8 cellular contexts compared by ENCODE assay signal in genomic region chr15:42494998-42495360, GRCh38. TPM values are rescaled to one million over a fixed set of nuclear protein-coding genes. Genes with fewer than 3 reads are reported as not detected.
DNase-seq lines count a peak whose midpoint lies in the region; ATAC-seq, FAIRE-seq and TF ChIP-seq lines count a peak whose summit lies in the region.

No MANE protein-coding gene starts in this region.

- H4K5ac ChIP-seq in H1 (ENCODE audit: insufficient read length, low read depth, low read length), result no peak overlapping the region

- no peak overlapping the region for H3K23ac ChIP-seq in H1 (ENCODE audit: insufficient read length)

- ATAC-seq in T-cell (replicated peaks in 1 of 4) (no peak), HG03457 (IDR thresholded peaks at IDR 0.05; ENCODE audit: unreplicated experiment) (no peak)

- H2AK5ac ChIP-seq in H1 (ENCODE audit: low read depth, low read length), result no peak overlapping the region

- H3K23me2 ChIP-seq in H1 (ENCODE audit: low read depth, low read length), result peaks cover 11% of the 10 kb centered on the region; the same call in 1 of the 2 replicates

- peaks cover 0 to 1% of the 10 kb centered on the region in 2 experiments for H4K20me1 ChIP-seq in H1 (replicated peaks in 1 of 2; ENCODE audit: control insufficient read depth in 1 of 2, insufficient read depth in 2 of 2, low read length in 2 of 2)

- H3K4me1 Mint-ChIP-seq in T-cell, result peaks cover 66 to 79% (median 67%) of the 10 kb centered on the region in 3 donors

- 56% methylated on average over 10 of the region's 10 CpGs; no CpG with 5 or more reads in 1 of the 2 experiments for WGBS in H1 (ENCODE audit: extremely low coverage in 1 of 2, insufficient coverage in 1 of 2, insufficient read length in 1 of 2, insufficient replicate concordance in 2 of 2, low coverage in 1 of 2, low lambda C conversion rate in 2 of 2, missing lambda C conversion rate in 1 of 2), 2 experiments

- peak overlapping the region in 3 of 4 experiments; percentile 46 to 89 (median 48); a peak in 3 of 7 replicates for H3K9ac ChIP-seq in H1 (replicated peaks in 1 of 4; ENCODE audit: extremely low read depth in 1 of 4, low read depth in 3 of 4, low read length in 3 of 4)

- no peak overlapping the region for H2BK12ac ChIP-seq in H1 (ENCODE audit: low read depth, low read length)

- peak overlapping the region; percentile 49 for H3K56ac ChIP-seq in H1 (replicated peaks; ENCODE audit: insufficient read length, low read depth, low read length)

- H3K27ac Mint-ChIP-seq in T-cell, result peak overlapping the region; percentile 95 to 97

- H3K4me3 ChIP-seq in GM12875 (ENCODE audit: low read depth, low read length) (peak overlapping the region; percentile 81), H1 (ENCODE audit: extremely low read depth in 1 of 4, insufficient read depth in 2 of 4, low read depth in 3 of 4, low read length in 4 of 4) (peak overlapping the region; percentile 71 to 98 (median 88); a peak in 7 of 8 replicates)

- no peak overlapping the region for H2BK120ac ChIP-seq in H1 (replicated peaks; ENCODE audit: low read depth, low read length)

- H2AFZ ChIP-seq in H1 (ENCODE audit: low read length), result 0 out of 2 replicates have a peak overlapping the region, but pooled peaks have one; percentile 54

- H3K9me3 Mint-ChIP-seq in T-cell, result no peaks in the 10 kb centered on the region

- FAIRE-seq in H1 (lab: Jason Lieb, UNC), result no peak
- no peak for FAIRE-seq in GM12892 (lab: Jason Lieb, UNC)

- H3K18ac ChIP-seq in H1 (ENCODE audit: extremely low read depth, low read length), result peak overlapping the region; percentile 53; the same call in 1 of the 2 replicates

- TF ChIP-seq RAD21 in H1 (IDR thresholded peaks at IDR 0.05 in 1 of 2, conservative IDR thresholded peaks at IDR 0.05 in 1 of 2; ENCODE audit: low read depth in 2 of 2, low read length in 2 of 2), result no peak

- DNase-seq in A172 (ENCODE audit: low spot score) (peak; percentile 75), T-cell (no peak), H1 (ENCODE audit: low read depth in 1 of 2, low spot score in 2 of 2) (no peak), medulla oblongata (ENCODE audit: extremely low spot score) (peak; percentile 97), GM12892 (ENCODE audit: insufficient read length) (no peak)

- POLR2A ChIA-PET in T-cell (lab: Charles Lee) (interaction anchor here in 1 of 2 donors (1.2 kb wide), 1 partner anchor 54 kb away, joined by 3 read pairs; the partner anchor contains the start of genes HAUS2 and LRRC57), H1 (lab: Charles Lee; ENCODE audit: partially characterized antibody) (interaction anchor here (0.7 to 2.0 kb wide), 10 partner anchors 8 to 222 kb away, joined by 3 to 9 read pairs (median 3); partner anchors contain the start of genes GANC, HAUS2, LRRC57 and TMEM87A)

- peak overlapping the region; percentile 60; the same call in 1 of the 2 replicates for H2BK5ac ChIP-seq in H1 (ENCODE audit: low read depth, low read length)

- H4K8ac ChIP-seq in H1 (ENCODE audit: extremely low read depth, insufficient read depth, low read length), result no peak overlapping the region

- no peaks in the 10 kb centered on the region for H3K27me3 Mint-ChIP-seq in T-cell

- H3K36me3 ChIP-seq in H1 (ENCODE audit: control insufficient read depth in 2 of 4, insufficient read depth in 4 of 4, low read length in 3 of 4), result no peaks in the 10 kb centered on the region

- H4K91ac ChIP-seq in H1 (replicated peaks; ENCODE audit: insufficient read length, low read length), result no peak overlapping the region

- no peaks in the 10 kb centered on the region for H3K27me3 ChIP-seq in H1 (replicated peaks in 1 of 4; ENCODE audit: control insufficient read depth in 3 of 4, extremely low read depth in 1 of 4, insufficient read depth in 3 of 4, low read length in 3 of 4)

- H3K4me3 Mint-ChIP-seq in T-cell, result peak overlapping the region; percentile 97 to 98 (median 98)

- peaks cover 0 to 35% of the 10 kb centered on the region in 2 experiments; a peak in 2 of 4 replicates for H3K79me2 ChIP-seq in H1 (ENCODE audit: control insufficient read depth in 1 of 2, insufficient read depth in 2 of 2, low read length in 2 of 2)

- H3K79me1 ChIP-seq in H1 (ENCODE audit: low read depth, low read length), result no peaks in the 10 kb centered on the region

- H3K36me3 Mint-ChIP-seq in T-cell, result no peaks in the 10 kb centered on the region

- no peak overlapping the region for H3K27ac ChIP-seq in H1 (ENCODE audit: low read depth, low read length)
- H3K27ac ChIP-seq in temporal lobe (ENCODE audit: low read depth, low read length), result peak overlapping the region; percentile 99

- no peak overlapping the region for H3K14ac ChIP-seq in H1 (ENCODE audit: insufficient read length)

- CTCF ChIA-PET in T-cell (lab: Charles Lee), result interaction anchor here in 1 of 2 donors (1.3 kb wide), 1 partner anchor 80 kb away, joined by 3 read pairs; the partner anchor contains the start of gene STARD9
- CTCF ChIA-PET in H1 (lab: Charles Lee; ENCODE audit: partially characterized antibody), result no interaction called here

- peak overlapping the region; percentile 61 to 78 for H3K4me2 ChIP-seq in H1 (ENCODE audit: insufficient read depth in 1 of 2, low read depth in 2 of 2, low read length in 2 of 2)

- H3K9me3 ChIP-seq in H1 (ENCODE audit: insufficient read depth in 2 of 2, low read depth in 1 of 2, low read length in 1 of 2), result no peaks in the 10 kb centered on the region

- peaks cover 0 to 5% (median 1%) of the 10 kb centered on the region in 4 experiments; a peak in 4 of 7 replicates for H3K4me1 ChIP-seq in H1 (replicated peaks in 1 of 4; ENCODE audit: control insufficient read depth in 3 of 4, insufficient read depth in 4 of 4, low read length in 3 of 4)

- no peak overlapping the region for H3K4ac ChIP-seq in H1 (replicated peaks; ENCODE audit: insufficient read length, low read depth, low read length)

- H2BK20ac ChIP-seq in H1 (ENCODE audit: low read length), result no peak overlapping the region

- TF ChIP-seq CTCF in GM12875 (IDR thresholded peaks at IDR 0.05; ENCODE audit: borderline replicate concordance, insufficient read depth, low read depth, low read length) (no peak), H1 (IDR thresholded peaks at IDR 0.05; ENCODE audit: control extremely low read depth in 1 of 3, insufficient read depth in 1 of 3, low read depth in 1 of 3, low read length in 3 of 3) (no peak)

- no peak overlapping the region for H2BK15ac ChIP-seq in H1 (ENCODE audit: low read length)

- TF ChIP-seq POLR2A in H1 (IDR thresholded peaks at IDR 0.05; ENCODE audit: control extremely low read depth in 1 of 2, low read depth in 2 of 2, low read length in 2 of 2), result no peak
- no peak for TF ChIP-seq POLR2A in GM12892 (IDR thresholded peaks at IDR 0.05; ENCODE audit: low read depth, low read length)

- no peak for TF ChIP-seq EP300 in H1 (IDR thresholded peaks at IDR 0.05; ENCODE audit: borderline replicate concordance in 1 of 2, low read depth in 2 of 2, low read length in 2 of 2)

RNA-seq across cellular contexts. Expression of gene SNAP23, which starts 0.5 kb away (rescaled TPM):
- total RNA-seq in A172 (2014; rRNA removed; shearing (Covaris generic)), result 64.1 and 77.1 TPM in 2 replicates
- total RNA-seq in T-cell (10 to 100 TPM; 51.8 to 60.7 (median 59.3) TPM), temporal lobe (12.0 TPM)
- total RNA-seq in H1 (2021; fragmentation: NEBNext Ultra II Directional; extraction: Animal tissue kit (Norgen Biotek cat#: 25700)), result 71.3 and 72.8 TPM in 2 replicates
- polyA plus RNA-seq in H1 (2011; rRNA removed), result 32.2 and 58.0 TPM in 2 replicates
- polyA plus RNA-seq in H1 (2011; cell fraction: cytosol; rRNA removed), result 34.3 TPM
- 48.0 TPM for polyA plus RNA-seq in H1 (2011; cell fraction: nucleus; rRNA removed)
- 41.1 to 76.3 TPM (median 61.1 TPM) in 4 replicates for polyA plus RNA-seq in H1 (2012, experiment 1 of 2)
- polyA plus RNA-seq in H1 (2012, experiment 2 of 2), result 8.0 TPM
- polyA plus RNA-seq in H1 (2013, experiment 1 of 2), result 36.8 TPM
- 42.0 TPM for polyA plus RNA-seq in H1 (2013, experiment 2 of 2)
- polyA minus RNA-seq in H1 (2011; rRNA and poly(A)+ RNA removed), result 17.3 and 23.7 TPM in 2 replicates
- polyA minus RNA-seq in H1 (2011; cell fraction: cytosol; rRNA and poly(A)+ RNA removed), result 28.9 TPM
- polyA minus RNA-seq in H1 (2011; cell fraction: nucleus; rRNA and poly(A)+ RNA removed), result 21.8 TPM
- 104 TPM for polyA plus RNA-seq in GM12892 (2012; ENCODE audit: missing spikeins)

RNA-seq across cellular contexts. Expression of gene ZNF106, which starts 4.0 kb away (rescaled TPM):
- 37.4 and 45.4 TPM in 2 replicates for total RNA-seq in A172 (2014; rRNA removed; shearing (Covaris generic))
- total RNA-seq in T-cell, result 10 to 100 TPM; 33.1 to 41.1 (median 36.7) TPM
- 62.0 and 64.5 TPM in 2 replicates for total RNA-seq in H1 (2021; fragmentation: NEBNext Ultra II Directional; extraction: Animal tissue kit (Norgen Biotek cat#: 25700))
- polyA plus RNA-seq in H1 (2011; rRNA removed), result 15.7 and 18.2 TPM in 2 replicates
- 14.7 TPM for polyA plus RNA-seq in H1 (2011; cell fraction: cytosol; rRNA removed)
- 20.7 TPM for polyA plus RNA-seq in H1 (2011; cell fraction: nucleus; rRNA removed)
- polyA plus RNA-seq in H1 (2012, experiment 1 of 2), result 18.3 to 27.5 TPM (median 26.1 TPM) in 4 replicates
- polyA plus RNA-seq in H1 (2012, experiment 2 of 2), result 1.0 TPM
- 32.3 TPM for polyA plus RNA-seq in H1 (2013, experiment 1 of 2)
- 28.9 TPM for polyA plus RNA-seq in H1 (2013, experiment 2 of 2)
- 76.3 and 124 TPM in 2 replicates for polyA minus RNA-seq in H1 (2011; rRNA and poly(A)+ RNA removed)
- polyA minus RNA-seq in H1 (2011; cell fraction: cytosol; rRNA and poly(A)+ RNA removed), result 35.7 TPM
- polyA minus RNA-seq in H1 (2011; cell fraction: nucleus; rRNA and poly(A)+ RNA removed), result 67.8 TPM
- total RNA-seq in temporal lobe, result 41.6 TPM
- 27.6 TPM for polyA plus RNA-seq in GM12892 (2012; ENCODE audit: missing spikeins)

RNA-seq across cellular contexts. Expression of gene LRRC57, which starts 53.6 kb away (rescaled TPM):
- total RNA-seq in A172 (2014; rRNA removed; shearing (Covaris generic)), result 13.2 and 14.6 TPM in 2 replicates
- 10 to 100 TPM; 13.4 to 24.6 (median 18.4) TPM for total RNA-seq in T-cell
- total RNA-seq in H1 (2021; fragmentation: NEBNext Ultra II Directional; extraction: Animal tissue kit (Norgen Biotek cat#: 25700)), result 11.1 and 12.7 TPM in 2 replicates
- 4.9 and 5.0 TPM in 2 replicates for polyA plus RNA-seq in H1 (2011; rRNA removed)
- polyA plus RNA-seq in H1 (2011; cell fraction: cytosol; rRNA removed), result 6.6 TPM
- polyA plus RNA-seq in H1 (2011; cell fraction: nucleus; rRNA removed), result 2.6 TPM
- polyA plus RNA-seq in H1 (2012, experiment 1 of 2), result 7.3 to 10.3 TPM (median 7.5 TPM) in 4 replicates
- 1.6 TPM for polyA plus RNA-seq in H1 (2012, experiment 2 of 2)
- 6.0 TPM for polyA plus RNA-seq in H1 (2013, experiment 1 of 2)
- 5.5 TPM for polyA plus RNA-seq in H1 (2013, experiment 2 of 2)
- 6.1 and 8.4 TPM in 2 replicates for polyA minus RNA-seq in H1 (2011; rRNA and poly(A)+ RNA removed)
- 2.3 TPM for polyA minus RNA-seq in H1 (2011; cell fraction: cytosol; rRNA and poly(A)+ RNA removed)
- polyA minus RNA-seq in H1 (2011; cell fraction: nucleus; rRNA and poly(A)+ RNA removed), result 5.4 TPM
- 16.0 TPM for total RNA-seq in temporal lobe
- polyA plus RNA-seq in GM12892 (2012; ENCODE audit: missing spikeins), result 10.6 TPM

RNA-seq across cellular contexts. Expression of gene HAUS2, which starts 53.7 kb away (rescaled TPM):
- total RNA-seq in A172 (2014; rRNA removed; shearing (Covaris generic)), result 45.6 and 54.5 TPM in 2 replicates
- total RNA-seq in T-cell (10 to 100 TPM; 13.1 to 21.8 (median 16.8) TPM), temporal lobe (31.7 TPM)
- total RNA-seq in H1 (2021; fragmentation: NEBNext Ultra II Directional; extraction: Animal tissue kit (Norgen Biotek cat#: 25700)), result 28.8 and 33.5 TPM in 2 replicates
- 8.4 and 12.1 TPM in 2 replicates for polyA plus RNA-seq in H1 (2011; rRNA removed)
- polyA plus RNA-seq in H1 (2011; cell fraction: cytosol; rRNA removed), result 16.4 TPM
- polyA plus RNA-seq in H1 (2011; cell fraction: nucleus; rRNA removed), result 6.5 TPM
- 12.9 to 22.1 TPM (median 14.3 TPM) in 4 replicates for polyA plus RNA-seq in H1 (2012, experiment 1 of 2)
- polyA plus RNA-seq in H1 (2012, experiment 2 of 2), result 4.5 TPM
- 14.6 TPM for polyA plus RNA-seq in H1 (2013, experiment 1 of 2)
- polyA plus RNA-seq in H1 (2013, experiment 2 of 2), result 14.9 TPM
- polyA minus RNA-seq in H1 (2011; rRNA and poly(A)+ RNA removed), result 11.9 and 14.6 TPM in 2 replicates
- polyA minus RNA-seq in H1 (2011; cell fraction: cytosol; rRNA and poly(A)+ RNA removed), result 10.3 TPM
- polyA minus RNA-seq in H1 (2011; cell fraction: nucleus; rRNA and poly(A)+ RNA removed), result 12.3 TPM
- 24.4 TPM for polyA plus RNA-seq in GM12892 (2012; ENCODE audit: missing spikeins)

Comparison
In these comparisons a context has a peak if more than half of its experiments do, and no peak if none do; other contexts are left out.
1. DNase-seq: peak in A172 (single experiment) and medulla oblongata (single experiment); none in T-cell (0 of 34), H1 (0 of 2) and GM12892 (single experiment).